Comparison of ENCODE assay signal across 7 cellular contexts in genomic region chr13:25281193-25281936, GRCh38. TPM values are rescaled to one million over a fixed set of nuclear protein-coding genes. Genes with fewer than 3 reads are reported as not detected.
DNase-seq lines count a peak whose midpoint lies in the region; ATAC-seq and TF ChIP-seq lines count a peak whose summit lies in the region.

No MANE protein-coding gene starts in this region.

- no peaks in the 10 kb centered on the region for H3K27me3 ChIP-seq in Loucy (ENCODE audit: insufficient read depth, low read length, poor library complexity, severe bottlenecking)
- no peaks in the 10 kb centered on the region for H3K27me3 ChIP-seq in neuronal stem cell (ENCODE audit: control insufficient read depth in 3 of 3, insufficient read depth in 3 of 3, low read depth in 1 of 3, low read length in 3 of 3)

- H3F3A ChIP-seq in Loucy (ENCODE audit: low read depth): peaks cover 9% of the 10 kb centered on the region; the same call in 1 of the 2 replicates

- no peak for TF ChIP-seq CTCF in Loucy (conservative IDR thresholded peaks at IDR 0.05; ENCODE audit: low read length)

- peak overlapping the region in 8 of 10 donors; percentile 7 to 51 (median 20) for H3K4me3 Mint-ChIP-seq in naive thymus-derived CD8-positive, alpha-beta T cell

- peak overlapping the region; percentile 59 for H3K4me3 ChIP-seq in Loucy (ENCODE audit: low read length, poor library complexity, severe bottlenecking)
- no peak overlapping the region for H3K4me3 ChIP-seq in neuronal stem cell (ENCODE audit: low read length in 2 of 2)

- H2BK15ac ChIP-seq in neuronal stem cell (ENCODE audit: low read length): no peak overlapping the region

- H3K27me3 Mint-ChIP-seq in naive thymus-derived CD8-positive, alpha-beta T cell: no peaks in the 10 kb centered on the region

- peak; percentile 56 for ATAC-seq in GM18508 (IDR thresholded peaks at IDR 0.05; ENCODE audit: insufficient read depth, unreplicated experiment)
- ATAC-seq in GM21576 (IDR thresholded peaks at IDR 0.05; ENCODE audit: unreplicated experiment): peak; percentile 70
- peak in 1 of 2 donors; percentile 46 for ATAC-seq in naive thymus-derived CD8-positive, alpha-beta T cell
- no peak for ATAC-seq in left lobe of liver

- no peak overlapping the region for H3K4ac ChIP-seq in neuronal stem cell (ENCODE audit: low read length)

- no peaks in the 10 kb centered on the region for H3K9me3 Mint-ChIP-seq in naive thymus-derived CD8-positive, alpha-beta T cell

- POLR2A ChIA-PET in naive thymus-derived CD8-positive, alpha-beta T cell (lab: Charles Lee): no interaction called here

- no peak overlapping the region for H2BK120ac ChIP-seq in neuronal stem cell (ENCODE audit: low read depth, low read length)

- H2AK5ac ChIP-seq in neuronal stem cell (ENCODE audit: low read depth, low read length): no peak overlapping the region

- no peak overlapping the region for H3K27ac ChIP-seq in neuronal stem cell (replicated peaks; ENCODE audit: low read length)

- WGBS in neuronal stem cell (ENCODE audit: extremely low coverage in 2 of 2, insufficient read length in 2 of 2, insufficient replicate concordance in 1 of 2), 2 donors: no CpG with 5 or more reads among the region's 4 CpGs

- peaks cover 84% of the 10 kb centered on the region for H3K79me2 ChIP-seq in Loucy (ENCODE audit: insufficient read depth, low read length)

- H3K9me2 ChIP-seq in Loucy (replicated peaks; ENCODE audit: low read depth, low read length): no peaks in the 10 kb centered on the region

- H2AFZ ChIP-seq in Loucy (ENCODE audit: low read length) (no peak overlapping the region), neuronal stem cell (ENCODE audit: low read length) (no peak overlapping the region)

- H3K4me2 ChIP-seq in Loucy (ENCODE audit: low read depth, low read length, poor library complexity, severe bottlenecking) (peak overlapping the region; percentile 67), neuronal stem cell (ENCODE audit: insufficient read depth, low read length, poor library complexity, severe bottlenecking) (no peak overlapping the region)

- peaks cover 30 to 89% (median 84%) of the 10 kb centered on the region in 4 donors for H3K4me1 Mint-ChIP-seq in naive thymus-derived CD8-positive, alpha-beta T cell

- DNase-seq in naive thymus-derived CD8-positive, alpha-beta T cell: peak in 1 of 10 donors; percentile 13
- no peak for DNase-seq in posterior cingulate gyrus
- DNase-seq in left lobe of liver (ENCODE audit: low spot score): no peak
- no peak for DNase-seq in neuronal stem cell (ENCODE audit: low spot score)

- H3K9me3 ChIP-seq in Loucy (ENCODE audit: insufficient read depth, low read depth, low read length) (no peaks in the 10 kb centered on the region), neuronal stem cell (replicated peaks in 1 of 2; ENCODE audit: control insufficient read depth in 2 of 2, insufficient read depth in 1 of 2, low read depth in 1 of 2, low read length in 2 of 2) (no peaks in the 10 kb centered on the region)

- H4K8ac ChIP-seq in neuronal stem cell (ENCODE audit: low read depth, low read length): no peak overlapping the region

- H4K20me1 ChIP-seq in Loucy (ENCODE audit: insufficient read depth, low read length, poor library complexity, severe bottlenecking): peaks cover 42% of the 10 kb centered on the region

- H3K4me1 ChIP-seq in Loucy (ENCODE audit: insufficient read depth, low read length, poor library complexity, severe bottlenecking) (peaks cover 62% of the 10 kb centered on the region), neuronal stem cell (ENCODE audit: control insufficient read depth in 2 of 2, insufficient read depth in 1 of 2, low read depth in 1 of 2, low read length in 2 of 2) (peaks cover 0 to 7% of the 10 kb centered on the region in 2 donors)

- no peak overlapping the region for H2BK12ac ChIP-seq in neuronal stem cell (ENCODE audit: low read length)

- no peak overlapping the region for H2BK5ac ChIP-seq in neuronal stem cell (ENCODE audit: low read length)

- H3K79me1 ChIP-seq in neuronal stem cell (ENCODE audit: low read depth, low read length): no peaks in the 10 kb centered on the region

- H3K36me3 ChIP-seq in Loucy (ENCODE audit: insufficient read depth, low read length) (no peaks in the 10 kb centered on the region), neuronal stem cell (replicated peaks in 1 of 2; ENCODE audit: control insufficient read depth in 2 of 2, insufficient read depth in 2 of 2, low read length in 2 of 2) (no peaks in the 10 kb centered on the region)

- intact Hi-C loops in posterior cingulate gyrus (cut with DNase I): no loop called here

- H3K27ac Mint-ChIP-seq in naive thymus-derived CD8-positive, alpha-beta T cell: peak overlapping the region in 9 of 10 donors; percentile 15 to 89 (median 69)

- no peak overlapping the region for H3K18ac ChIP-seq in neuronal stem cell (ENCODE audit: low read length)

- H3K23ac ChIP-seq in neuronal stem cell (ENCODE audit: low read depth, low read length, poor library complexity): no peak overlapping the region

- no peak overlapping the region for H4K91ac ChIP-seq in neuronal stem cell (ENCODE audit: low read depth, low read length, poor library complexity)

- H3K9ac ChIP-seq in Loucy (ENCODE audit: low read depth, low read length, poor library complexity, severe bottlenecking) (no peak overlapping the region), neuronal stem cell (ENCODE audit: low read depth, low read length, poor library complexity) (no peak overlapping the region)

- no peak overlapping the region for H3K14ac ChIP-seq in neuronal stem cell (ENCODE audit: low read length)

- H3K36me3 Mint-ChIP-seq in naive thymus-derived CD8-positive, alpha-beta T cell: peaks cover 0 to 22% (median 0%) of the 10 kb centered on the region in 3 donors

RNA-seq across cellular contexts. Expression of gene MTMR6, which starts 5.9 kb away (rescaled TPM):
- total RNA-seq in naive thymus-derived CD8-positive, alpha-beta T cell: 10 to 100 TPM; 17.5 to 19.7 TPM
- 10 to 100 TPM; 15.0 to 15.3 (median 15.0) TPM for polyA plus RNA-seq in naive thymus-derived CD8-positive, alpha-beta T cell
- total RNA-seq in left lobe of liver: 4.8 TPM
- polyA plus RNA-seq in neuronal stem cell (2013, experiment 1 of 2): 7.0 TPM
- polyA plus RNA-seq in neuronal stem cell (2013, experiment 2 of 2): 7.1 TPM

RNA-seq across cellular contexts. Expression of gene NUP58, which starts 20.1 kb away (rescaled TPM):
- total RNA-seq in naive thymus-derived CD8-positive, alpha-beta T cell: 10 to 100 TPM; 39.5 to 39.8 TPM
- polyA plus RNA-seq in naive thymus-derived CD8-positive, alpha-beta T cell: 10 to 100 TPM; 12.6 to 14.1 (median 13.6) TPM
- 14.3 TPM for total RNA-seq in left lobe of liver
- 41.9 TPM for polyA plus RNA-seq in neuronal stem cell (2013, experiment 1 of 2)
- 40.0 TPM for polyA plus RNA-seq in neuronal stem cell (2013, experiment 2 of 2)
